Comparison of ENCODE assay signal across 39 cellular contexts in genomic region chr18:33898427-33898826, GRCh38.
"Had no signal": no experiment of that assay in that cellular context is flagged by ENCODE, and none has a peak within 500 bp of the region (broad histone marks: within the 10 kb centered on the region; RNA-seq: fewer than 3 reads in every experiment).

No MANE protein-coding gene starts in this region.

- H3K27me3 Mint-ChIP-seq: activated naive CD4-positive, alpha-beta T cell treated with anti-CD3 and anti-CD28 coated beads, Interleukin-2, amount 10 ng/mL, durations not matched to agents 7 days and 5 days; activated naive CD4-positive, alpha-beta T cell treated with anti-CD3 and anti-CD28 coated beads, Interleukin-2, amount 50 U/mL, for 24 hours; activated naive CD8-positive, alpha-beta T cell; activated naive CD8-positive, alpha-beta T cell treated with anti-CD3 and anti-CD28 coated beads for 36 hours; activated naive CD8-positive, alpha-beta T cell treated with anti-CD3 and anti-CD28 coated beads, Interleukin-2, amount 10 ng/mL, durations not matched to agents 7 days and 5 days; activated naive CD8-positive, alpha-beta T cell treated with anti-CD3 and anti-CD28 coated beads, Interleukin-2, amount 50 U/mL, for 24 hours; activated T-cell treated with anti-CD3 and anti-CD28 coated beads, Interleukin-2, amount 50 U/mL, for 24 hours; activated T-helper 17 cell treated with anti-CD3 and anti-CD28 coated beads, Interleukin-2, amount 50 U/mL, for 72 hours; brain; central memory CD8-positive, alpha-beta T cell had no signal

- FAIRE-seq: astrocyte, bronchial epithelial cell had no signal

- H3K4me1 Mint-ChIP-seq: activated naive CD4-positive, alpha-beta T cell treated with anti-CD3 and anti-CD28 coated beads, Interleukin-2, amount 10 ng/mL, durations not matched to agents 7 days and 5 days; activated naive CD4-positive, alpha-beta T cell treated with anti-CD3 and anti-CD28 coated beads, Interleukin-2, amount 50 U/mL, for 24 hours; activated naive CD8-positive, alpha-beta T cell treated with anti-CD3 and anti-CD28 coated beads for 36 hours; activated naive CD8-positive, alpha-beta T cell treated with anti-CD3 and anti-CD28 coated beads, Interleukin-2, amount 10 ng/mL, durations not matched to agents 7 days and 5 days; activated naive CD8-positive, alpha-beta T cell treated with anti-CD3 and anti-CD28 coated beads, Interleukin-2, amount 50 U/mL, for 24 hours; activated T-helper 17 cell treated with anti-CD3 and anti-CD28 coated beads, Interleukin-2, amount 50 U/mL, for 72 hours; brain; central memory CD8-positive, alpha-beta T cell had no signal

- H3K4me1 ChIP-seq: adrenal gland, ascending aorta, body of pancreas, breast epithelium had no signal

- H3K4me3 ChIP-seq: adrenal gland, ascending aorta, body of pancreas, breast epithelium, cardiac muscle cell had no signal

- H3K4me3 Mint-ChIP-seq: activated naive CD4-positive, alpha-beta T cell treated with anti-CD3 and anti-CD28 coated beads for 36 hours; activated naive CD4-positive, alpha-beta T cell treated with anti-CD3 and anti-CD28 coated beads, Interleukin-2, amount 10 ng/mL, durations not matched to agents 7 days and 5 days; activated naive CD4-positive, alpha-beta T cell treated with anti-CD3 and anti-CD28 coated beads, Interleukin-2, amount 50 U/mL, for 24 hours; activated naive CD8-positive, alpha-beta T cell; activated naive CD8-positive, alpha-beta T cell treated with anti-CD3 and anti-CD28 coated beads for 36 hours; activated naive CD8-positive, alpha-beta T cell treated with anti-CD3 and anti-CD28 coated beads, Interleukin-2, amount 10 ng/mL, durations not matched to agents 7 days and 5 days; activated naive CD8-positive, alpha-beta T cell treated with anti-CD3 and anti-CD28 coated beads, Interleukin-2, amount 50 U/mL, for 24 hours; activated T-cell treated with anti-CD3 and anti-CD28 coated beads, Interleukin-2, amount 50 U/mL, for 24 hours; activated T-cell treated with anti-CD3 and anti-CD28 coated beads, Interleukin-2, amount 50 U/mL, for 4 hours; activated T-cell treated with anti-CD3 and anti-CD28 coated beads, Interleukin-2, amount 50 U/mL, for 72 hours; activated T-helper 1 cell treated with anti-CD3 and anti-CD28 coated beads, Interleukin-12 subunit alpha, Interleukin-12 subunit beta, Interleukin-2, Interleukin-4 antibody, amounts not matched to agents 30 ng/mL and 10 ng/mL and 1 ng/mL, durations not matched to agents 14 hours and 24 hours and 36 hours; activated T-helper 17 cell treated with anti-CD3 and anti-CD28 coated beads, Interleukin-2, amount 50 U/mL, for 72 hours; brain; central memory CD8-positive, alpha-beta T cell had no signal

- H3K27ac ChIP-seq: adrenal gland, ascending aorta, body of pancreas, brain microvascular endothelial cell, breast epithelium, cardiac muscle cell had no signal

- H3K36me3 Mint-ChIP-seq: activated naive CD4-positive, alpha-beta T cell treated with anti-CD3 and anti-CD28 coated beads, Interleukin-2, amount 10 ng/mL, durations not matched to agents 7 days and 5 days; activated naive CD4-positive, alpha-beta T cell treated with anti-CD3 and anti-CD28 coated beads, Interleukin-2, amount 50 U/mL, for 24 hours; activated naive CD4-positive, alpha-beta T cell treated with anti-CD3 and anti-CD28 coated beads, Interleukin-2, amount 50 U/mL, for 72 hours; activated naive CD8-positive, alpha-beta T cell; activated naive CD8-positive, alpha-beta T cell treated with anti-CD3 and anti-CD28 coated beads for 36 hours; activated naive CD8-positive, alpha-beta T cell treated with anti-CD3 and anti-CD28 coated beads, Interleukin-2, amount 10 ng/mL, durations not matched to agents 7 days and 5 days had no signal

- ATAC-seq: activated naive CD4-positive, alpha-beta T cell treated with anti-CD3 and anti-CD28 coated beads, Interleukin-2, amount 50 U/mL, for 72 hours; activated naive CD8-positive, alpha-beta T cell treated with anti-CD3 and anti-CD28 coated beads, Interleukin-2, amount 50 U/mL, for 24 hours; activated T-cell treated with anti-CD3 and anti-CD28 coated beads, Interleukin-2, amount 50 U/mL, for 4 hours; activated T-cell treated with anti-CD3 and anti-CD28 coated beads, Interleukin-2, amount 50 U/mL, for 72 hours; activated T-helper 17 cell treated with anti-CD3 and anti-CD28 coated beads, Interleukin-2, amount 50 U/mL, for 72 hours; body of pancreas had no signal

- H3K9me3 ChIP-seq: adrenal gland, ascending aorta, body of pancreas had no signal

- H3K27me3 ChIP-seq: adrenal gland, ascending aorta, body of pancreas, brain microvascular endothelial cell, breast epithelium, cardiac muscle cell had no signal

- H3K36me3 ChIP-seq: adrenal gland, ascending aorta, brain microvascular endothelial cell, breast epithelium, cardiac muscle cell had no signal

- H3K27ac Mint-ChIP-seq: activated naive CD4-positive, alpha-beta T cell treated with anti-CD3 and anti-CD28 coated beads for 36 hours; activated naive CD4-positive, alpha-beta T cell treated with anti-CD3 and anti-CD28 coated beads, Interleukin-2, amount 10 ng/mL, durations not matched to agents 7 days and 5 days; activated naive CD4-positive, alpha-beta T cell treated with anti-CD3 and anti-CD28 coated beads, Interleukin-2, amount 50 U/mL, for 24 hours; activated naive CD4-positive, alpha-beta T cell treated with anti-CD3 and anti-CD28 coated beads, Interleukin-2, amount 50 U/mL, for 72 hours; activated naive CD8-positive, alpha-beta T cell; activated naive CD8-positive, alpha-beta T cell treated with anti-CD3 and anti-CD28 coated beads for 36 hours; activated naive CD8-positive, alpha-beta T cell treated with anti-CD3 and anti-CD28 coated beads, Interleukin-2, amount 10 ng/mL, durations not matched to agents 7 days and 5 days; activated naive CD8-positive, alpha-beta T cell treated with anti-CD3 and anti-CD28 coated beads, Interleukin-2, amount 50 U/mL, for 24 hours; activated T-cell treated with anti-CD3 and anti-CD28 coated beads, Interleukin-2, amount 50 U/mL, for 24 hours; activated T-cell treated with anti-CD3 and anti-CD28 coated beads, Interleukin-2, amount 50 U/mL, for 72 hours; activated T-helper 1 cell treated with anti-CD3 and anti-CD28 coated beads, Interleukin-12 subunit alpha, Interleukin-12 subunit beta, Interleukin-2, Interleukin-4 antibody, amounts not matched to agents 30 ng/mL and 10 ng/mL and 1 ng/mL, durations not matched to agents 14 hours and 24 hours and 36 hours; activated T-helper 17 cell treated with anti-CD3 and anti-CD28 coated beads, Interleukin-2, amount 50 U/mL, for 72 hours; activated T-helper 2 cell treated with anti-CD3 and anti-CD28 coated beads, Interferon-gamma antibody, Interleukin-2, Interleukin-4, amounts not matched to agents 10 μg/mL and 5 μg/mL and 100 μg/mL, durations not matched to agents 14 hours and 24 hours and 36 hours; brain had no signal

- DNase-seq: activated effector memory CD4-positive, alpha-beta T cell treated with anti-CD3 and anti-CD28 coated beads, Interleukin-2, amount 50 U/mL, for 16 hours; activated effector memory CD4-positive, alpha-beta T cell treated with Interleukin-2 at 50 U/mL for 16 hours; activated gamma-delta T cell; activated gamma-delta T cell treated with Interleukin-2 at 50 U/mL for 16 hours; activated naive CD4-positive, alpha-beta T cell; activated naive CD4-positive, alpha-beta T cell treated with anti-CD3 and anti-CD28 coated beads for 36 hours; activated naive CD4-positive, alpha-beta T cell treated with anti-CD3 and anti-CD28 coated beads, Interleukin-2, amount 10 ng/mL, durations not matched to agents 7 days and 5 days; activated naive CD4-positive, alpha-beta T cell treated with anti-CD3 and anti-CD28 coated beads, Interleukin-2, amount 50 U/mL, for 16 hours; activated naive CD4-positive, alpha-beta T cell treated with Interleukin-2 at 50 U/mL for 16 hours; activated naive CD8-positive, alpha-beta T cell treated with anti-CD3 and anti-CD28 coated beads for 36 hours; activated naive CD8-positive, alpha-beta T cell treated with anti-CD3 and anti-CD28 coated beads, Interleukin-2, amount 10 ng/mL, durations not matched to agents 7 days and 5 days; activated naive CD8-positive, alpha-beta T cell treated with anti-CD3 and anti-CD28 coated beads, Interleukin-2, amount 50 U/mL, for 24 hours; activated T-cell treated with anti-CD3 and anti-CD28 coated beads, Interleukin-2, amount 50 U/mL, for 24 hours; activated T-cell treated with anti-CD3 and anti-CD28 coated beads, Interleukin-2, amount 50 U/mL, for 4 hours; activated T-cell treated with anti-CD3 and anti-CD28 coated beads, Interleukin-2, amount 50 U/mL, for 48 hours; activated T-cell treated with anti-CD3 and anti-CD28 coated beads, Interleukin-2, amount 50 U/mL, for 72 hours; adrenal gland; amniotic stem cell; amygdala; anterior cingulate cortex; aorta; body of pancreas; brain microvascular endothelial cell; caudate nucleus; central memory CD4-positive, alpha-beta T cell; cerebellar nuclear complex had no signal
